Comparison of ENCODE assay signal across 20 cellular contexts in the genomic region with DNA sequence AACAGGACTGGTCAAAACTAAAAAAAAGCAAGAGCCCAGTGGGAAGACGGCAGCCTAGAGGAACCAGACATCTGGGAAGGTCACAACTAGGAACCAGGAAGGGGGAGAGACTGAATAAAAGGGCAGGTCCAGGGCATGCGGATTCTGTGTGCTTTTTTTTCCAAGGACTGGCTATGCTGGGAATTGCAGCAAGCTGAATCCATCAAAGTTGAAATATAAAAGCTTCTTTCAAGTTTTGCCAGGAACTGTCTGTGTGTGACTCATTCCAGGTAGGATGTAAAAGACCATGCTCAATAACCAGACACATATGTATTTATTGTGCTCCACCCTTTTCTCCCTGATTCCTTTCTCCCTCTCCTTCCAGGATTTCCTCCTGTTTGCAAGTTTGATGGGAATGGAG. TPM values are rescaled to one million over a fixed set of nuclear protein-coding genes. Genes with fewer than 3 reads are reported as not detected.
DNase-seq lines count a peak whose midpoint lies in the region; ATAC-seq, FAIRE-seq and TF ChIP-seq lines count a peak whose summit lies in the region.
"Had no signal": no experiment of that assay in that cellular context is flagged by ENCODE, and none has a peak within 500 bp of the region (broad histone marks: within the 10 kb centered on the region; RNA-seq: fewer than 3 reads in every experiment).

No MANE protein-coding gene starts in this region.

- peak in 1 of 6 experiments; percentile 16 for TF ChIP-seq CTCF in esophagus squamous epithelium (IDR thresholded peaks at IDR 0.05)

- H3K4me2 ChIP-seq in trophoblast cell (ENCODE audit: low read length): no peak overlapping the region

- no peak overlapping the region for H4K12ac ChIP-seq in trophoblast cell (ENCODE audit: low read depth, low read length)

- H3K27me3 ChIP-seq in esophagus squamous epithelium (no peaks in the 10 kb centered on the region), trophoblast cell (ENCODE audit: insufficient read depth, low read length) (no peaks in the 10 kb centered on the region)
- H3K27me3 ChIP-seq: BE2C, pancreas, stomach, uterus had no signal

- intact Hi-C loops in esophagus squamous epithelium (cut with DNase I): no loop called here

- H2BK5ac ChIP-seq in trophoblast cell (ENCODE audit: low read depth, low read length, poor library complexity): peak overlapping the region; percentile 83

- no peak overlapping the region for H3K9ac ChIP-seq in trophoblast cell (ENCODE audit: low read length)

- no peak overlapping the region for H3K23ac ChIP-seq in trophoblast cell (ENCODE audit: low read length)

- peak; percentile 79 for DNase-seq in HT-29 (ENCODE audit: low spot score)
- peak; percentile 13 for DNase-seq in RPMI7951 (ENCODE audit: low read depth)
- no peak for DNase-seq in esophagus squamous epithelium (lab: John Stamatoyannopoulos, UW)
- DNase-seq in trophoblast cell: no peak
- no peak for DNase-seq in KBM-7
- no peak for DNase-seq in GM12892 (ENCODE audit: insufficient read length)
- DNase-seq: activated naive CD4-positive, alpha-beta T cell treated with Interleukin-2 at 50 U/mL for 16 hours; BE2C; Karpas-422; left ventricle myocardium superior; NCI-H1417 treated with DMSO at 0.1 percent for 48 hours; NCI-H2171 treated with DMSO at 0.1 percent for 48 hours; NCI-H82; pancreas; stomach; uterus had no signal

- H3K79me2 ChIP-seq in trophoblast cell (ENCODE audit: control insufficient read depth, insufficient read depth, low read length, poor library complexity): peaks cover 2% of the 10 kb centered on the region

- H3K27ac ChIP-seq in esophagus squamous epithelium: peak overlapping the region; percentile 12 to 50 (median 36)
- H3K27ac ChIP-seq in trophoblast cell (ENCODE audit: low read depth, low read length): peak overlapping the region; percentile 99
- H3K27ac ChIP-seq: coronary artery, pancreas, stomach had no signal

- H3K4me3 ChIP-seq in esophagus squamous epithelium: no peak overlapping the region
- H3K4me3 ChIP-seq in trophoblast cell (ENCODE audit: low read depth, low read length): no peak overlapping the region
- H3K4me3 ChIP-seq: coronary artery, HAP-1, pancreas, stomach, uterus had no signal

- WGBS in esophagus squamous epithelium, 2 donors: 24 to 39% methylated on average over 2 of the region's 2 CpGs
- WGBS in trophoblast cell (ENCODE audit: extremely low coverage, insufficient coverage, insufficient read length): no CpG with 5 or more reads among the region's 2 CpGs

- no peak overlapping the region for H3K18ac ChIP-seq in trophoblast cell (ENCODE audit: low read length)

- H4K8ac ChIP-seq in trophoblast cell (ENCODE audit: low read depth, low read length): peak overlapping the region; percentile 45

- in situ Hi-C loops in KBM-7 (cut with MboI; ENCODE audit: low pct_unique_long_range_greater_than_20kb, low sequenced_read_pairs): no loop called here

- peaks cover 46% of the 10 kb centered on the region for H3K79me1 ChIP-seq in trophoblast cell (ENCODE audit: low read length)

- H2BK120ac ChIP-seq in trophoblast cell (ENCODE audit: insufficient read depth, low read length, poor library complexity): peak overlapping the region; percentile 94

- FAIRE-seq in GM12892 (lab: Jason Lieb, UNC): no peak
- FAIRE-seq: pancreas, RCC 7860 had no signal

- no peak overlapping the region for H3K4ac ChIP-seq in trophoblast cell (ENCODE audit: low read depth, low read length)

- ATAC-seq in activated CD4-positive, CD25-positive, alpha-beta regulatory T cell treated with anti-CD3 and anti-CD28 coated beads, Interleukin-2, amount 50 U/mL, for 24 hours: no peak
- ATAC-seq: left ventricle myocardium superior had no signal

- H4K91ac ChIP-seq in trophoblast cell (ENCODE audit: low read depth, low read length): peak overlapping the region; percentile 32

- H3K36me3 ChIP-seq in esophagus squamous epithelium (no peaks in the 10 kb centered on the region), trophoblast cell (ENCODE audit: control insufficient read depth in 1 of 2, insufficient read depth in 2 of 2, low read length in 2 of 2) (no peaks in the 10 kb centered on the region)
- H3K36me3 ChIP-seq: BE2C, HAP-1, pancreas, stomach, uterus had no signal

- no peak overlapping the region for H2BK12ac ChIP-seq in trophoblast cell (ENCODE audit: low read length)

- no peak overlapping the region for H2AFZ ChIP-seq in trophoblast cell (ENCODE audit: insufficient read depth, low read length, poor library complexity)

- H2AK5ac ChIP-seq in trophoblast cell (ENCODE audit: low read length): no peak overlapping the region

- H3K9me3 ChIP-seq in esophagus squamous epithelium: no peaks in the 10 kb centered on the region
- no peaks in the 10 kb centered on the region for H3K9me3 ChIP-seq in trophoblast cell (ENCODE audit: insufficient read depth, low read depth, low read length)
- H3K9me3 ChIP-seq: HAP-1, pancreas, stomach, uterus had no signal

- TF ChIP-seq POLR2A in esophagus squamous epithelium (IDR thresholded peaks at IDR 0.05) (no peak), GM12892 (IDR thresholded peaks at IDR 0.05; ENCODE audit: low read depth, low read length) (no peak)

- H3K4me1 ChIP-seq in esophagus squamous epithelium (peaks cover 4 to 41% (median 15%) of the 10 kb centered on the region in 3 donors), trophoblast cell (ENCODE audit: control insufficient read depth in 1 of 2, insufficient read depth in 2 of 2, low read length in 2 of 2) (peaks cover 28 to 32% of the 10 kb centered on the region in 2 experiments)
- H3K4me1 ChIP-seq: BE2C, pancreas, uterus had no signal

- peak overlapping the region; percentile 72 for H3K14ac ChIP-seq in trophoblast cell (ENCODE audit: low read length)

RNA-seq across cellular contexts. Expression of a gene that starts 47.9 kb away (rescaled TPM):
- 0.29 and 0.41 TPM in 2 replicates for total RNA-seq in HT-29 (2014; rRNA removed; shearing (Covaris generic))
- 29.1 and 44.6 TPM in 2 replicates for total RNA-seq in RPMI7951 (2014; rRNA removed; shearing (Covaris generic))
- 10 to 100 TPM in 2 of 4 donors, 1 to 10 TPM in 2; 2.0 to 69.6 (median 13.1) TPM for total RNA-seq in esophagus squamous epithelium
- 175 and 183 TPM in 2 replicates for polyA plus RNA-seq in trophoblast cell (2013)
- polyA plus RNA-seq in GM12892 (2012; ENCODE audit: missing spikeins): 0.17 TPM

Comparison
In these comparisons a context has a peak if more than half of its experiments do, and no peak if none do; other contexts are left out.
1. DNase-seq: peak in HT-29 (single experiment) and RPMI7951 (single experiment); none in esophagus squamous epithelium (single experiment), trophoblast cell (0 of 2), KBM-7 (single experiment) and GM12892 (single experiment).